In genomic region chr5:126234563-126235195, GRCh38 we compare ENCODE assay signal across 9 cellular contexts.
DNase-seq lines count a peak whose midpoint lies in the region; ATAC-seq and TF ChIP-seq lines count a peak whose summit lies in the region.
"Had no signal": no experiment of that assay in that cellular context is flagged by ENCODE, and none has a peak within 500 bp of the region (broad histone marks: within the 10 kb centered on the region; RNA-seq: fewer than 3 reads in every experiment).

No MANE protein-coding gene starts in this region.

- H3K4me1 ChIP-seq in OCI-LY1 (ENCODE audit: insufficient read depth, low read length, severe bottlenecking) (no peaks in the 10 kb centered on the region), tibial artery (no peaks in the 10 kb centered on the region), aorta (ENCODE audit: control insufficient read depth in 1 of 2, insufficient read depth in 2 of 2, low read length in 2 of 2) (no peaks in the 10 kb centered on the region)
- H3K4me1 ChIP-seq: SJSA1 had no signal

- H3K79me2 ChIP-seq in OCI-LY1 (ENCODE audit: insufficient read depth, low read length) = no peaks in the 10 kb centered on the region

- H3K36me3 ChIP-seq in OCI-LY1 (ENCODE audit: insufficient read depth, low read length) = no peaks in the 10 kb centered on the region
- H3K36me3 ChIP-seq in tibial artery = no peaks in the 10 kb centered on the region
- no peaks in the 10 kb centered on the region for H3K36me3 ChIP-seq in aorta (ENCODE audit: control insufficient read depth in 1 of 2, insufficient read depth in 2 of 2, low read length in 1 of 2)
- H3K36me3 ChIP-seq: SJSA1 had no signal

- no peak overlapping the region for H3K4me3 ChIP-seq in OCI-LY1 (ENCODE audit: low read depth, low read length, poor library complexity, severe bottlenecking)
- no peak overlapping the region for H3K4me3 ChIP-seq in tibial artery
- no peak overlapping the region for H3K4me3 ChIP-seq in aorta (ENCODE audit: low read length in 2 of 2)
- H3K4me3 ChIP-seq: SJSA1 had no signal

- H3F3A ChIP-seq in OCI-LY1 (ENCODE audit: insufficient read depth, low read length) = no peaks in the 10 kb centered on the region

- peak; percentile 78 for TF ChIP-seq CTCF in OCI-LY1 (IDR thresholded peaks at IDR 0.05; ENCODE audit: low read length)
- TF ChIP-seq CTCF in tibial artery (IDR thresholded peaks at IDR 0.05) = peak; percentile 7 to 12
- TF ChIP-seq CTCF in CD14-positive monocyte (IDR thresholded peaks at IDR 0.05) = no peak

- H3K4me2 ChIP-seq in OCI-LY1 (ENCODE audit: low read length) = peak overlapping the region; percentile 34; the same call in 1 of the 2 replicates

- H3K9me3 Mint-ChIP-seq in CD14-positive monocyte = peaks cover 0 to 11% (median 7%) of the 10 kb centered on the region in 7 donors

- H3K27me3 Mint-ChIP-seq in CD14-positive monocyte (ENCODE audit: low read depth in 3 of 3) = peaks cover 0 to 1% (median 0%) of the 10 kb centered on the region in 3 donors

- no peak overlapping the region for H3K27ac Mint-ChIP-seq in CD14-positive monocyte

- no peaks in the 10 kb centered on the region for H4K20me1 ChIP-seq in OCI-LY1 (ENCODE audit: insufficient read depth, low read length)

- DNase-seq in DMS114 treated with DMSO at 0.1 percent for 48 hours (lab: John Stamatoyannopoulos, UW; ENCODE audit: unreplicated experiment) = peak; percentile 47
- peak; percentile 56 for DNase-seq in H4 (ENCODE audit: low spot score)
- DNase-seq in fibroblast of gingiva (ENCODE audit: low read depth) = peak; percentile 2
- no peak for DNase-seq in tibial artery
- DNase-seq in CD14-positive monocyte (ENCODE audit: low spot score) = no peak
- no peak for DNase-seq in aorta

- H3K36me3 Mint-ChIP-seq in CD14-positive monocyte = no peaks in the 10 kb centered on the region

- no peak overlapping the region for H3K4me3 Mint-ChIP-seq in CD14-positive monocyte

- 38 to 42% methylated on average over 7 of the region's 7 CpGs for WGBS in aorta, 2 donors

- intact Hi-C loops in tibial artery (cut with DNase I; ENCODE audit: low total_unique reads) (no loop called here), CD14-positive monocyte (cut with micrococcal nuclease) (no loop called here), aorta (cut with DNase I) (no loop called here)

- no peaks in the 10 kb centered on the region for H3K27me3 ChIP-seq in OCI-LY1 (ENCODE audit: insufficient read depth, low read length)
- H3K27me3 ChIP-seq in tibial artery = no peaks in the 10 kb centered on the region
- H3K27me3 ChIP-seq in aorta (ENCODE audit: control insufficient read depth in 1 of 2, insufficient read depth in 2 of 2, low read length in 1 of 2) = no peaks in the 10 kb centered on the region
- H3K27me3 ChIP-seq: SJSA1 had no signal

- H2AFZ ChIP-seq in OCI-LY1 (ENCODE audit: low read length) = no peak overlapping the region

- H3K9me2 ChIP-seq in OCI-LY1 (ENCODE audit: low read depth, low read length) = no peaks in the 10 kb centered on the region

- H3K27ac ChIP-seq in OCI-LY1 (ENCODE audit: low read depth, low read length, poor library complexity, severe bottlenecking) (no peak overlapping the region), tibial artery (no peak overlapping the region), aorta (ENCODE audit: low read depth in 1 of 2, low read length in 2 of 2) (no peak overlapping the region)
- H3K27ac ChIP-seq: SJSA1 had no signal

- ATAC-seq in HG02763 (IDR thresholded peaks at IDR 0.05; ENCODE audit: unreplicated experiment) (no peak), aorta (ENCODE audit: low FRiP score) (no peak)

- no peak overlapping the region for H3K9ac ChIP-seq in OCI-LY1 (ENCODE audit: low read length)

- H3K4me1 Mint-ChIP-seq in CD14-positive monocyte = no peaks in the 10 kb centered on the region

- H3K9me3 ChIP-seq in OCI-LY1 (ENCODE audit: low read length) (no peaks in the 10 kb centered on the region), tibial artery (no peaks in the 10 kb centered on the region), aorta (ENCODE audit: control insufficient read depth, low read length) (peaks cover 2% of the 10 kb centered on the region)
- H3K9me3 ChIP-seq: SJSA1 had no signal

Comparison
In these comparisons a context has a peak if more than half of its experiments do, and no peak if none do; other contexts are left out.
1. DNase-seq: peak in DMS114 treated with DMSO at 0.1 percent for 48 hours (single experiment), H4 (single experiment) and fibroblast of gingiva (single experiment); none in tibial artery (0 of 2), CD14-positive monocyte (single experiment) and aorta (0 of 2).